ENCODE assay signal across 22 cellular contexts in genomic region chr11:119011476-119011875, GRCh38. TPM values are rescaled to one million over a fixed set of nuclear protein-coding genes. Genes with fewer than 3 reads are reported as not detected.
"Had no signal": no experiment of that assay in that cellular context is flagged by ENCODE, and none has a peak within 500 bp of the region (broad histone marks: within the 10 kb centered on the region; RNA-seq: fewer than 3 reads in every experiment).

No MANE protein-coding gene starts in this region.

- H3K9me3 Mint-ChIP-seq: activated CD4-positive, alpha-beta memory T cell treated with anti-CD3 and anti-CD28 coated beads, Interleukin-2, amount 10 ng/mL, durations not matched to agents 7 days and 5 days; activated naive CD4-positive, alpha-beta T cell treated with anti-CD3 and anti-CD28 coated beads, Interleukin-2, amount 50 U/mL, for 72 hours; activated T-helper 2 cell treated with anti-CD3 and anti-CD28 coated beads, Interferon-gamma antibody, Interleukin-2, Interleukin-4, amounts not matched to agents 10 μg/mL and 5 μg/mL and 100 μg/mL, durations not matched to agents 14 hours and 24 hours and 36 hours; central memory CD8-positive, alpha-beta T cell; mesothelial cell of epicardium; neural progenitor cell; stimulated activated memory B cell treated with anti-CD40 and anti-IgM and Interleukin-4, amounts not matched to agents 10 μg/mL and 1 μg/mL and 100 μg/mL, for 72 hours had no signal

- H2AFZ ChIP-seq: neural progenitor cell had no signal

- H3K9ac ChIP-seq: neural progenitor cell had no signal

- DNase-seq: activated CD4-positive, alpha-beta memory T cell treated with anti-CD3 and anti-CD28 coated beads, Interleukin-2, amount 10 ng/mL, durations not matched to agents 7 days and 5 days; activated CD4-positive, alpha-beta T cell treated with anti-CD3 and anti-CD28 coated beads for 4 hours; amygdala; foreskin keratinocyte; glutamatergic neuron; kidney glomerular epithelial cell; stimulated activated CD4-positive, alpha-beta T cell treated with anti-CD3 and anti-CD28 coated beads, Interleukin-12 subunit alpha, Interleukin-12 subunit beta, amount 100 ng/mL, for 4 hours; T-helper 17 cell; tibial artery had no signal

- H3K9me3 ChIP-seq: body of pancreas, tibial artery had no signal

- H3K27me3 ChIP-seq: body of pancreas, foreskin keratinocyte, neural progenitor cell, tibial artery had no signal

- H3K4me3 Mint-ChIP-seq: activated CD4-positive, alpha-beta memory T cell treated with anti-CD3 and anti-CD28 coated beads, Interleukin-2, amount 10 ng/mL, durations not matched to agents 7 days and 5 days; central memory CD8-positive, alpha-beta T cell; mesothelial cell of epicardium; neural progenitor cell; stimulated activated memory B cell treated with anti-CD40 and anti-IgM and Interleukin-4, amounts not matched to agents 10 μg/mL and 1 μg/mL and 100 μg/mL, for 72 hours; T-helper 17 cell had no signal

- H3K4me1 ChIP-seq: foreskin keratinocyte had no signal

- ATAC-seq: body of pancreas; foreskin keratinocyte; stimulated activated memory B cell treated with anti-CD40 and anti-IgM and Interleukin-4, amounts not matched to agents 10 μg/mL and 1 μg/mL and 100 μg/mL, for 72 hours; T-helper 17 cell had no signal

- H3K27ac ChIP-seq: body of pancreas, coronary artery, foreskin keratinocyte, tibial artery had no signal

- H3K4me3 ChIP-seq: body of pancreas, coronary artery, neural progenitor cell, tibial artery had no signal

- FAIRE-seq: urothelium cell line had no signal

- H3K4me2 ChIP-seq: neural progenitor cell had no signal

- H3K27ac Mint-ChIP-seq: activated CD4-positive, alpha-beta memory T cell treated with anti-CD3 and anti-CD28 coated beads, Interleukin-2, amount 10 ng/mL, durations not matched to agents 7 days and 5 days; activated naive CD4-positive, alpha-beta T cell treated with anti-CD3 and anti-CD28 coated beads, Interleukin-2, amount 50 U/mL, for 72 hours; activated T-helper 2 cell treated with anti-CD3 and anti-CD28 coated beads, Interferon-gamma antibody, Interleukin-2, Interleukin-4, amounts not matched to agents 10 μg/mL and 5 μg/mL and 100 μg/mL, durations not matched to agents 14 hours and 24 hours and 36 hours; mesothelial cell of epicardium; neural progenitor cell; stimulated activated memory B cell treated with anti-CD40 and anti-IgM and Interleukin-4, amounts not matched to agents 10 μg/mL and 1 μg/mL and 100 μg/mL, for 72 hours had no signal

- H3K4me1 Mint-ChIP-seq: mesothelial cell of epicardium had no signal

- H3K27me3 Mint-ChIP-seq: activated CD4-positive, alpha-beta memory T cell treated with anti-CD3 and anti-CD28 coated beads, Interleukin-2, amount 10 ng/mL, durations not matched to agents 7 days and 5 days; central memory CD8-positive, alpha-beta T cell; stimulated activated memory B cell treated with anti-CD40 and anti-IgM and Interleukin-4, amounts not matched to agents 10 μg/mL and 1 μg/mL and 100 μg/mL, for 72 hours; T-helper 17 cell had no signal

RNA-seq across cellular contexts. Expression of gene FOXR1, which starts 39.9 kb away (rescaled TPM):
- total RNA-seq: activated CD4-positive, alpha-beta memory T cell treated with anti-CD3 and anti-CD28 coated beads, Interleukin-2, amount 10 ng/mL, durations not matched to agents 7 days and 5 days; activated naive CD4-positive, alpha-beta T cell treated with anti-CD3 and anti-CD28 coated beads, Interleukin-2, amount 50 U/mL, for 72 hours; activated T-helper 2 cell treated with anti-CD3 and anti-CD28 coated beads, Interferon-gamma antibody, Interleukin-2, Interleukin-4, amounts not matched to agents 10 μg/mL and 5 μg/mL and 100 μg/mL, durations not matched to agents 14 hours and 24 hours and 36 hours; body of pancreas; foreskin keratinocyte; lower leg skin; mesothelial cell of epicardium; osteocyte; pulmonary artery endothelial cell; subcutaneous adipose tissue; T-helper 17 cell had no signal
- polyA plus RNA-seq: foreskin keratinocyte had no signal
